1 cellular context compared by ENCODE assay signal in genomic region chr7:591856-592628, GRCh38.
TF ChIP-seq lines count a peak whose summit lies in the region.

No MANE protein-coding gene starts in this region.

TF ChIP-seq in WTC11, 78 proteins besides CTCF, POLR2A, EP300 and RAD21 (continued from another document):
- TF ChIP-seq ZNF671 (CRISPR knock-in tag; IDR thresholded peaks at IDR 0.05): no peak
- TF ChIP-seq MXD4 (CRISPR knock-in tag; IDR thresholded peaks at IDR 0.05; ENCODE audit: borderline replicate concordance): no peak
- no peak for TF ChIP-seq TEAD4 (CRISPR knock-in tag; IDR thresholded peaks at IDR 0.05)
- TF ChIP-seq ZNF416 (CRISPR knock-in tag; IDR thresholded peaks at IDR 0.05): no peak
